In genomic region chr3:196739671-196740475, GRCh38 we compare ENCODE assay signal across 8 cellular contexts. TPM values are rescaled to one million over a fixed set of nuclear protein-coding genes. Genes with fewer than 3 reads are reported as not detected.
DNase-seq lines count a peak whose midpoint lies in the region; ATAC-seq lines count a peak whose summit lies in the region.

Gene PAK2, plus strand, starts transcription at chr3:196739857. Its CDS starts 42,790 bp downstream, at chr3:196782647.

- DNase-seq in COLO668 (lab: John Stamatoyannopoulos, UW; ENCODE audit: unreplicated experiment) (peak; percentile 88), NT2/D1 (ENCODE audit: low read depth, low spot score) (peak; percentile 78), lung microvascular endothelial cell (ENCODE audit: low read depth in 2 of 2) (peak; percentile 88 to 90)
- peak; percentile 74 to 86 (median 77) for DNase-seq in activated CD8-positive, alpha-beta memory T cell treated with anti-CD3 and anti-CD28 coated beads for 48 hours (ENCODE audit: low read depth in 2 of 3, low spot score in 2 of 3)
- DNase-seq in effector memory CD4-positive, alpha-beta T cell: peak; percentile 86 to 89 (median 88)
- peak; percentile 86 to 87 (median 86) for DNase-seq in stimulated activated CD4-positive, alpha-beta T cell treated with anti-CD3 and anti-CD28 coated beads, TNF-alpha, amount 100 ng/mL, for 4 hours (ENCODE audit: low read depth in 3 of 3)

- H3K36me3 ChIP-seq in HUES6 (ENCODE audit: control insufficient read depth, insufficient read depth, low read length) (0 out of 2 replicates have a peak, but pooled peaks cover 2% of the 10 kb centered on the region), NT2/D1 (ENCODE audit: insufficient read depth, insufficient read length, low read length) (no peaks in the 10 kb centered on the region)
- no peaks in the 10 kb centered on the region for H3K36me3 ChIP-seq in effector memory CD4-positive, alpha-beta T cell (ENCODE audit: control insufficient read depth, insufficient read depth, low read length)

- H3K27me3 ChIP-seq in HUES6 (ENCODE audit: control insufficient read depth, insufficient read depth, low read length) (no peaks in the 10 kb centered on the region), NT2/D1 (ENCODE audit: insufficient read depth, insufficient read length) (no peaks in the 10 kb centered on the region)
- H3K27me3 ChIP-seq in effector memory CD4-positive, alpha-beta T cell (replicated peaks; ENCODE audit: control insufficient read depth, insufficient read depth, low read length, poor library complexity, severe bottlenecking): no peaks in the 10 kb centered on the region

- peak; percentile 89 for ATAC-seq in GM21381 (IDR thresholded peaks at IDR 0.05; ENCODE audit: unreplicated experiment)

- no peaks in the 10 kb centered on the region for H3K9me3 ChIP-seq in HUES6 (ENCODE audit: control insufficient read depth, insufficient read depth, low read depth, low read length)
- no peaks in the 10 kb centered on the region for H3K9me3 ChIP-seq in NT2/D1 (ENCODE audit: insufficient read depth, low read length)
- no peaks in the 10 kb centered on the region for H3K9me3 ChIP-seq in effector memory CD4-positive, alpha-beta T cell (ENCODE audit: control insufficient read depth, low read length)

- H3K4me1 ChIP-seq in HUES6 (ENCODE audit: control insufficient read depth, insufficient read depth, low read length): peaks cover 9% of the 10 kb centered on the region; the same call in 1 of the 2 replicates
- no peaks in the 10 kb centered on the region for H3K4me1 ChIP-seq in NT2/D1 (ENCODE audit: insufficient read depth, insufficient read length)
- peaks cover 16% of the 10 kb centered on the region for H3K4me1 ChIP-seq in effector memory CD4-positive, alpha-beta T cell (ENCODE audit: control insufficient read depth, insufficient read depth, low read length, poor library complexity, severe bottlenecking)

- H3K27ac ChIP-seq in HUES6 (ENCODE audit: low read depth, low read length): peak within 1 kb of the TSS; percentile 95
- peak within 1 kb of the TSS; percentile 94 for H3K27ac ChIP-seq in effector memory CD4-positive, alpha-beta T cell (ENCODE audit: insufficient read depth, low read length, poor library complexity, severe bottlenecking)

- peak within 1 kb of the TSS; percentile 92 for H3K9ac ChIP-seq in HUES6 (ENCODE audit: low read length)
- peak within 1 kb of the TSS; percentile 98 for H3K9ac ChIP-seq in NT2/D1 (ENCODE audit: insufficient read length, low read depth)

- H3K4me3 ChIP-seq in HUES6 (ENCODE audit: low read depth, low read length) (peak within 1 kb of the TSS; percentile 79), NT2/D1 (ENCODE audit: insufficient read length, low read depth) (peak within 1 kb of the TSS; percentile 95)
- H3K4me3 ChIP-seq in effector memory CD4-positive, alpha-beta T cell (ENCODE audit: insufficient read depth, low read depth, low read length, poor library complexity, severe bottlenecking): peak within 1 kb of the TSS; percentile 96

RNA-seq across cellular contexts. Expression of gene PAK2, which starts in this region (rescaled TPM):
- total RNA-seq in lung microvascular endothelial cell: 47.9 and 55.6 TPM in 2 replicates

Comparison
In these comparisons a context has a peak if more than half of its experiments do, and no peak if none do; other contexts are left out.
1. Peak in every context shown above with its lines: DNase-seq, ATAC-seq, H3K4me3 ChIP-seq and H3K27ac ChIP-seq.